In the genomic region with DNA sequence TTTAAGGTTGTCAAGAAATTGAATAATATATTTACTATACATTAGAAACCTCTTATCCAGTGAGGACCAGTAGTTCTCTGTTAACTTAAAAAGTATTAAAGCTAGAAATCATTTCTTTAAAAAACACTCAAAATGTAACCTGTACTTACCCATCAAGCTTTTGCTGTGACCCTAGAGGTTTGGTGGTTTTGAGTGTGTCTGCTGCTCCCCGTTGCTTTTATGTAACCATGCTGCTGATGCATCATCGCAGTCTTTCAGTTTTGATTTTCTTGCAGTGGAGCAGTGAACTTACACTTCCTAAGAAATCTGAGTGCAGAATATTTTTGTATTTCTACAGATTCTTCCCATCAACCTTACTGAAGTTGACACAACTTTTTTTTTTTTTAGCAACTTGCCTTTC, we compare ENCODE assay signal across 13 cellular contexts. TPM values are rescaled to one million over a fixed set of nuclear protein-coding genes. Genes with fewer than 3 reads are reported as not detected.
A peak's percentile ranks its signal among the peaks of the same experiment; 100 is the strongest.
DNase-seq lines count a peak whose midpoint lies in the region; ATAC-seq and TF ChIP-seq lines count a peak whose summit lies in the region.
"Had no signal": no experiment of that assay in that cellular context is flagged by ENCODE, and none has a peak within 500 bp of the region (broad histone marks: within the 10 kb centered on the region; RNA-seq: fewer than 3 reads in every experiment).

No MANE protein-coding gene starts in this region.

- CTCF ChIA-PET in CD8-positive, alpha-beta T cell (lab: Charles Lee), result no interaction called here
- CTCF ChIA-PET in mammary epithelial cell (lab: Charles Lee; ENCODE audit: low non-redundant PET), result no interaction called here

- H2AFZ ChIP-seq in KMS-11 (ENCODE audit: low read depth), result no peak overlapping the region
- no peak overlapping the region for H2AFZ ChIP-seq in mammary epithelial cell (ENCODE audit: low read depth, low read length)

- intact Hi-C loops in CD8-positive, alpha-beta T cell (cut with DNase I, micrococcal nuclease), result no loop called here
- intact Hi-C loops in mammary epithelial cell (cut with micrococcal nuclease), result no loop called here
- intact Hi-C loops in left ventricle myocardium inferior (cut with micrococcal nuclease), result no loop called here

- H3K4me3 ChIP-seq in CD8-positive, alpha-beta T cell (ENCODE audit: low read depth, low read length), result no peak overlapping the region
- no peak overlapping the region for H3K4me3 ChIP-seq in KMS-11 (IDR thresholded peaks at IDR 0.05; ENCODE audit: insufficient read depth, low read depth, low read length)
- H3K4me3 ChIP-seq in mammary epithelial cell (replicated peaks in 1 of 3; ENCODE audit: insufficient read depth in 1 of 3, low read depth in 2 of 3, low read length in 3 of 3), result no peak overlapping the region
- no peak overlapping the region for H3K4me3 ChIP-seq in left ventricle myocardium inferior
- H3K4me3 ChIP-seq: BLaER1, skin epidermis had no signal

- in situ Hi-C loops in mammary epithelial cell (cut with MboI; ENCODE audit: low sequenced_read_pairs in 2 of 2), result no loop called here

- peak; percentile 49 for ATAC-seq in CD8-positive, alpha-beta T cell
- ATAC-seq in GM18907 (IDR thresholded peaks at IDR 0.05; ENCODE audit: unreplicated experiment) (peak; percentile 91), HG02763 (IDR thresholded peaks at IDR 0.05; ENCODE audit: unreplicated experiment) (peak; percentile 87)

- no peak for TF ChIP-seq CTCF in CD8-positive, alpha-beta T cell (IDR thresholded peaks at IDR 0.05)
- TF ChIP-seq CTCF in KMS-11 (conservative IDR thresholded peaks at IDR 0.05; ENCODE audit: low read depth, low read length) (no peak), chondrocyte (IDR thresholded peaks at IDR 0.05) (no peak), mammary epithelial cell (conservative IDR thresholded peaks at IDR 0.05 in 1 of 2, IDR thresholded peaks at IDR 0.05 in 1 of 2; ENCODE audit: extremely low read depth in 1 of 2, insufficient read depth in 1 of 2, low read depth in 1 of 2, low read length in 2 of 2) (no peak), left ventricle myocardium inferior (IDR thresholded peaks at IDR 0.05; ENCODE audit: borderline replicate concordance) (no peak)

- H3K36me3 ChIP-seq in CD8-positive, alpha-beta T cell (ENCODE audit: insufficient read depth, low read length), result no peaks in the 10 kb centered on the region
- H3K36me3 ChIP-seq in KMS-11 (ENCODE audit: insufficient read depth), result no peaks in the 10 kb centered on the region
- H3K36me3 ChIP-seq in mammary epithelial cell (ENCODE audit: insufficient read depth, low read length), result peaks cover 4% of the 10 kb centered on the region
- H3K36me3 ChIP-seq in left ventricle myocardium inferior, result peaks cover 6% of the 10 kb centered on the region

- no TSS peak for BruUV-seq in mammary epithelial cell (replicated peaks; lab: Mats Ljungman, UMichigan)

- H4K20me1 ChIP-seq in KMS-11 (ENCODE audit: insufficient read depth), result no peaks in the 10 kb centered on the region
- H4K20me1 ChIP-seq in mammary epithelial cell (ENCODE audit: insufficient read depth, low read length), result no peaks in the 10 kb centered on the region
- H4K20me1 ChIP-seq: BLaER1 had no signal

- WGBS in mammary epithelial cell (ENCODE audit: low coverage, missing lambda C conversion rate), result 92% methylated on average over 2 of the region's 2 CpGs

- H3K4me2 ChIP-seq in KMS-11 (peak overlapping the region; percentile 62), mammary epithelial cell (ENCODE audit: insufficient read depth, low read depth, low read length) (no peak overlapping the region)
- H3K4me2 ChIP-seq: BLaER1 had no signal

- peaks cover 57% of the 10 kb centered on the region for H3K36me3 Mint-ChIP-seq in CD8-positive, alpha-beta T cell
- peaks cover 2% of the 10 kb centered on the region for H3K36me3 Mint-ChIP-seq in chondrocyte (ENCODE audit: low read depth)

- H3K27me3 ChIP-seq in CD8-positive, alpha-beta T cell (ENCODE audit: insufficient read depth, low read length), result no peaks in the 10 kb centered on the region
- H3K27me3 ChIP-seq in KMS-11 (ENCODE audit: insufficient read depth, low read depth), result no peaks in the 10 kb centered on the region
- no peaks in the 10 kb centered on the region for H3K27me3 ChIP-seq in mammary epithelial cell (ENCODE audit: insufficient read depth, low read length)
- no peaks in the 10 kb centered on the region for H3K27me3 ChIP-seq in left ventricle myocardium inferior (ENCODE audit: low read depth)
- H3K27me3 ChIP-seq: BLaER1 had no signal

- no peaks in the 10 kb centered on the region for H3K9me3 ChIP-seq in CD8-positive, alpha-beta T cell (ENCODE audit: low read length)
- H3K9me3 ChIP-seq in mammary epithelial cell (replicated peaks; ENCODE audit: insufficient read depth, low read length) (no peaks in the 10 kb centered on the region), left ventricle myocardium inferior (replicated peaks) (no peaks in the 10 kb centered on the region)

- peak overlapping the region; percentile 16; the same call in 1 of the 2 replicates for H3K9ac ChIP-seq in KMS-11
- no peak overlapping the region for H3K9ac ChIP-seq in mammary epithelial cell (ENCODE audit: insufficient read depth, low read length)
- H3K9ac ChIP-seq: BLaER1 had no signal

- dilution Hi-C loops in mammary epithelial cell (cut with HindIII; ENCODE audit: low sequenced_read_pairs), result no loop called here

- peaks cover 21% of the 10 kb centered on the region for H3K4me1 Mint-ChIP-seq in CD8-positive, alpha-beta T cell (ENCODE audit: low read depth)
- H3K4me1 Mint-ChIP-seq in chondrocyte (ENCODE audit: low read depth), result no peaks in the 10 kb centered on the region

- peak in 1 of 7 experiments; percentile 18 for DNase-seq in CD8-positive, alpha-beta T cell
- no peak for DNase-seq in chondrocyte (ENCODE audit: low spot score)
- no peak for DNase-seq in mammary epithelial cell
- no peak for DNase-seq in dermis blood vessel endothelial cell
- DNase-seq in left ventricle myocardium inferior, result no peak
- DNase-seq: foreskin fibroblast, NCI-H82 had no signal

- POLR2A ChIA-PET in CD8-positive, alpha-beta T cell (lab: Charles Lee), result interaction anchor here (1.2 kb wide), 1 partner anchor 34 kb away, joined by 3 read pairs; no protein-coding TSS in a partner anchor

- H3K9me3 Mint-ChIP-seq in CD8-positive, alpha-beta T cell, result no peaks in the 10 kb centered on the region
- H3K9me3 Mint-ChIP-seq in chondrocyte (ENCODE audit: low read depth), result no peaks in the 10 kb centered on the region

- no peak overlapping the region for H3K27ac ChIP-seq in CD8-positive, alpha-beta T cell (ENCODE audit: low read depth, low read length)
- H3K27ac ChIP-seq in KMS-11 (peak overlapping the region; percentile 52), mammary epithelial cell (ENCODE audit: insufficient read depth, low read depth, low read length) (no peak overlapping the region), left ventricle myocardium inferior (replicated peaks) (no peak overlapping the region)
- H3K27ac ChIP-seq: BLaER1, skin epidermis, VCaP had no signal

- no peak overlapping the region for H3K27ac Mint-ChIP-seq in CD8-positive, alpha-beta T cell
- no peak overlapping the region for H3K27ac Mint-ChIP-seq in chondrocyte (ENCODE audit: unreplicated experiment)

- no peak overlapping the region for H3K4me3 Mint-ChIP-seq in CD8-positive, alpha-beta T cell
- no peak overlapping the region for H3K4me3 Mint-ChIP-seq in chondrocyte (ENCODE audit: unreplicated experiment)

- H3K79me2 ChIP-seq in KMS-11 (ENCODE audit: insufficient read depth, low read depth), result peaks cover 20% of the 10 kb centered on the region; the same call in 1 of the 2 replicates
- H3K79me2 ChIP-seq in mammary epithelial cell (ENCODE audit: insufficient read depth, low read length), result peaks cover 9% of the 10 kb centered on the region

- H3K4me1 ChIP-seq in CD8-positive, alpha-beta T cell (ENCODE audit: insufficient read depth, low read length), result no peaks in the 10 kb centered on the region
- H3K4me1 ChIP-seq in KMS-11 (ENCODE audit: low read depth, poor library complexity, severe bottlenecking) (peaks cover 26% of the 10 kb centered on the region), mammary epithelial cell (ENCODE audit: insufficient read depth, low read length) (no peaks in the 10 kb centered on the region), left ventricle myocardium inferior (no peaks in the 10 kb centered on the region)

- no peaks in the 10 kb centered on the region for H3K27me3 Mint-ChIP-seq in CD8-positive, alpha-beta T cell (ENCODE audit: low read depth)
- H3K27me3 Mint-ChIP-seq in chondrocyte (ENCODE audit: low read depth), result no peaks in the 10 kb centered on the region

RNA-seq across cellular contexts. Expression of a gene that starts 34.2 kb away (rescaled TPM):
- total RNA-seq in CD8-positive, alpha-beta T cell, result 10 to 100 TPM in 1 of 2 experiments, 1 to 10 TPM in 1; 9.2 to 10.4 TPM
- total RNA-seq in chondrocyte (13.6 to 16.8 TPM (median 16.8 TPM) in 3 replicates), mammary epithelial cell (10 to 100 TPM; 12.8 to 27.3 TPM), dermis blood vessel endothelial cell (21.4 and 35.1 TPM in 2 replicates), left ventricle myocardium inferior (73.2 TPM)
- polyA plus RNA-seq in mammary epithelial cell, result 27.1 TPM
- 7.9 TPM for polyA minus RNA-seq in mammary epithelial cell
